Comparison of ENCODE assay signal across 10 cellular contexts in the genomic region with DNA sequence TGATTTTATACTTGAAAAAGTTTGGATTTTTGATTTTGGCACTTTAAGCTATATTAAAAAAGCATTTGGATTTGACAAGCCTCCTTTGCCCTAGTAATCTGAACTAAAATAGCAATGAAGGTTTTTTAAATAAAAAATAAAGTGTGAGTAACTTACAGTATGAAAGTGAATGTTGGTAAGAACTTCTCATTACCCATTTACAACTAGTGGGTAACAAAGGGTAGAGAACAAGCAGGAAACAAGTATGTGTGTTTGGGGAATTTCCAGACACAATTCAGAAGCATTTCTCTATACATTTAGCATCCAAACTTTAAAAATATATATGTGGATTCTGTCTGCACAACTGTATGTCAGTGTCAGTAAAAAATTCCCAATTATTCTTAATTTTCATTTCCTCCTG. TPM values are rescaled to one million over a fixed set of nuclear protein-coding genes. Genes with fewer than 3 reads are reported as not detected.
DNase-seq lines count a peak whose midpoint lies in the region; ATAC-seq and TF ChIP-seq lines count a peak whose summit lies in the region.
"Had no signal": no experiment of that assay in that cellular context is flagged by ENCODE, and none has a peak within 500 bp of the region (broad histone marks: within the 10 kb centered on the region; RNA-seq: fewer than 3 reads in every experiment).

No MANE protein-coding gene starts in this region.

- in situ Hi-C loops in KBM-7 (cut with MboI; ENCODE audit: low pct_unique_long_range_greater_than_20kb, low sequenced_read_pairs): no loop called here

- H3K36me3 ChIP-seq in kidney epithelial cell (ENCODE audit: control insufficient read depth, insufficient read depth, low read length): no peaks in the 10 kb centered on the region

- peak overlapping the region; percentile 37 to 51 for H3K4me3 Mint-ChIP-seq in CD14-positive monocyte
- H3K4me3 Mint-ChIP-seq in activated CD8-positive, alpha-beta T cell treated with anti-CD3 and anti-CD28 coated beads for 36 hours: peak overlapping the region; percentile 66

- no peaks in the 10 kb centered on the region for H3K27me3 ChIP-seq in kidney epithelial cell (ENCODE audit: control insufficient read depth, insufficient read depth, low read length)
- H3K27me3 ChIP-seq: SJCRH30 had no signal

- ATAC-seq in GM21786 (IDR thresholded peaks at IDR 0.05; ENCODE audit: unreplicated experiment): peak; percentile 22
- no peak for ATAC-seq in activated CD8-positive, alpha-beta T cell treated with anti-CD3 and anti-CD28 coated beads for 36 hours
- ATAC-seq in omental fat pad (ENCODE audit: low FRiP score): no peak
- no peak for ATAC-seq in HG03439 (IDR thresholded peaks at IDR 0.05; ENCODE audit: unreplicated experiment)

- H3K27me3 Mint-ChIP-seq in CD14-positive monocyte (ENCODE audit: low read depth in 3 of 3): no peaks in the 10 kb centered on the region
- H3K27me3 Mint-ChIP-seq in activated CD8-positive, alpha-beta T cell treated with anti-CD3 and anti-CD28 coated beads for 36 hours: no peaks in the 10 kb centered on the region

- H3K36me3 Mint-ChIP-seq in CD14-positive monocyte: peaks cover 2 to 6% of the 10 kb centered on the region in 2 donors
- peaks cover 13% of the 10 kb centered on the region for H3K36me3 Mint-ChIP-seq in activated CD8-positive, alpha-beta T cell treated with anti-CD3 and anti-CD28 coated beads for 36 hours (ENCODE audit: low read depth)

- POLR2A ChIA-PET in activated CD8-positive, alpha-beta T cell treated with anti-CD3 and anti-CD28 coated beads for 36 hours (lab: Charles Lee): interaction anchor here (0.7 to 1.3 kb wide), 2 partner anchors 38 to 1762 kb away, joined by 3 to 4 read pairs; no protein-coding TSS in a partner anchor

- DNase-seq in CD14-positive monocyte (ENCODE audit: low spot score) (no peak), kidney epithelial cell (ENCODE audit: low read depth) (no peak), KBM-7 (no peak), omental fat pad (ENCODE audit: low spot score) (no peak), posterior vena cava (ENCODE audit: low spot score) (no peak)
- DNase-seq in activated CD8-positive, alpha-beta T cell treated with anti-CD3 and anti-CD28 coated beads for 36 hours: no peak
- DNase-seq: MV-4-11, SJCRH30 had no signal

- TF ChIP-seq CTCF in CD14-positive monocyte (IDR thresholded peaks at IDR 0.05) (no peak), kidney epithelial cell (IDR thresholded peaks at IDR 0.05; ENCODE audit: insufficient read depth, low read length, poor library complexity, severe bottlenecking) (no peak), omental fat pad (IDR thresholded peaks at IDR 0.05) (no peak)
- no peak for TF ChIP-seq CTCF in activated CD8-positive, alpha-beta T cell treated with anti-CD3 and anti-CD28 coated beads for 36 hours (IDR thresholded peaks at IDR 0.05)

- peak overlapping the region; percentile 0 for H3K4me3 ChIP-seq in kidney epithelial cell (ENCODE audit: low read depth, low read length)
- H3K4me3 ChIP-seq: SJCRH30 had no signal

- no peak overlapping the region for H3K27ac Mint-ChIP-seq in CD14-positive monocyte
- H3K27ac Mint-ChIP-seq in activated CD8-positive, alpha-beta T cell treated with anti-CD3 and anti-CD28 coated beads for 36 hours: peak overlapping the region; percentile 85

- intact Hi-C loops in CD14-positive monocyte (cut with micrococcal nuclease) (loop anchor here (5.0 to 10.0 kb wide), 3 partner anchors 34 to 323 kb away; partner anchors contain the start of gene SENP6 (in 2 of the 2)), posterior vena cava (cut with DNase I) (no loop called here)
- intact Hi-C loops in activated CD8-positive, alpha-beta T cell treated with anti-CD3 and anti-CD28 coated beads for 36 hours (cut with micrococcal nuclease): loop anchor here (5.0 kb wide), 1 partner anchor 331 kb away; no protein-coding TSS in a partner anchor

- CTCF ChIA-PET in activated CD8-positive, alpha-beta T cell treated with anti-CD3 and anti-CD28 coated beads for 36 hours (lab: Charles Lee): interaction anchor here (1.2 to 4.2 kb wide), 2 partner anchors 14 kb away, joined by 5 to 41 read pairs; no protein-coding TSS in a partner anchor

- no peaks in the 10 kb centered on the region for H3K9me3 Mint-ChIP-seq in CD14-positive monocyte
- no peaks in the 10 kb centered on the region for H3K9me3 Mint-ChIP-seq in activated CD8-positive, alpha-beta T cell treated with anti-CD3 and anti-CD28 coated beads for 36 hours

- H3K4me1 Mint-ChIP-seq in CD14-positive monocyte: peaks cover 53% of the 10 kb centered on the region
- H3K4me1 Mint-ChIP-seq in activated CD8-positive, alpha-beta T cell treated with anti-CD3 and anti-CD28 coated beads for 36 hours (ENCODE audit: low read depth): peaks cover 47% of the 10 kb centered on the region

RNA-seq across cellular contexts. Expression of gene TMEM30A, which starts 2.9 kb away (rescaled TPM):
- polyA plus RNA-seq in CD14-positive monocyte: 100 to 1,000 TPM in 1 of 2 donors, 10 to 100 TPM in 1; 70.6 to 101 TPM
- 10 to 100 TPM; 39.7 to 39.9 TPM for total RNA-seq in activated CD8-positive, alpha-beta T cell treated with anti-CD3 and anti-CD28 coated beads for 36 hours
- total RNA-seq in kidney epithelial cell (88.9 TPM in 2 replicates), omental fat pad (10 to 100 TPM; 45.2 to 84.3 (median 58.4) TPM), posterior vena cava (100 to 1,000 TPM; 109 to 113 TPM)

RNA-seq across cellular contexts. Expression of gene COX7A2, which starts 38.0 kb away (rescaled TPM):
- polyA plus RNA-seq in CD14-positive monocyte: 100 to 1,000 TPM; 798 to 846 TPM
- total RNA-seq in activated CD8-positive, alpha-beta T cell treated with anti-CD3 and anti-CD28 coated beads for 36 hours: 100 to 1,000 TPM; 481 to 485 TPM
- 171 and 181 TPM in 2 replicates for total RNA-seq in kidney epithelial cell
- total RNA-seq in omental fat pad: 100 to 1,000 TPM; 171 to 310 (median 221) TPM
- 100 to 1,000 TPM; 408 to 448 TPM for total RNA-seq in posterior vena cava

Comparison
In these comparisons a context has a peak if more than half of its experiments do, and no peak if none do; other contexts are left out.
1. intact Hi-C loops: an anchor here in CD14-positive monocyte (5.0 to 10.0 kb wide) and activated CD8-positive, alpha-beta T cell treated with anti-CD3 and anti-CD28 coated beads for 36 hours (5.0 kb wide); none called in posterior vena cava.